21 cellular contexts compared by ENCODE assay signal in genomic region chr17:38329808-38330730, GRCh38. TPM values are rescaled to one million over a fixed set of nuclear protein-coding genes. Genes with fewer than 3 reads are reported as not detected.
"Had no signal": no experiment of that assay in that cellular context is flagged by ENCODE, and none has a peak within 500 bp of the region (broad histone marks: within the 10 kb centered on the region; RNA-seq: fewer than 3 reads in every experiment).

No MANE protein-coding gene starts in this region.

- H3K27ac ChIP-seq: colonic mucosa, parathyroid adenoma, sigmoid colon, thoracic aorta had no signal

- H3K79me2 ChIP-seq: parathyroid adenoma had no signal

- H3K36me3 Mint-ChIP-seq: activated naive CD4-positive, alpha-beta T cell treated with anti-CD3 and anti-CD28 coated beads, Interleukin-2, amount 10 ng/mL, durations not matched to agents 7 days and 5 days; brain had no signal

- H3K9me3 Mint-ChIP-seq: activated B cell treated with CpG ODN at 0.5 μM for 24 hours; activated CD8-positive, alpha-beta T cell treated with anti-CD3 and anti-CD28 coated beads for 36 hours; activated naive CD4-positive, alpha-beta T cell treated with anti-CD3 and anti-CD28 coated beads, Interleukin-2, amount 10 ng/mL, durations not matched to agents 7 days and 5 days; activated naive CD8-positive, alpha-beta T cell treated with anti-CD3 and anti-CD28 coated beads, Interleukin-2, amount 50 U/mL, for 24 hours; activated T-helper 17 cell treated with anti-CD3 and anti-CD28 coated beads, Interleukin-2, amount 50 U/mL, for 72 hours; brain; stimulated activated naive B cell treated with anti-CD40 and anti-IgM and Interleukin-4, amounts not matched to agents 10 μg/mL and 1 μg/mL and 100 μg/mL, for 72 hours had no signal

- H3K9me3 ChIP-seq: colonic mucosa, sigmoid colon, thoracic aorta had no signal

- H3K27ac Mint-ChIP-seq: activated B cell treated with CpG ODN at 0.5 μM for 24 hours; activated CD8-positive, alpha-beta T cell treated with anti-CD3 and anti-CD28 coated beads for 36 hours; activated naive CD4-positive, alpha-beta T cell treated with anti-CD3 and anti-CD28 coated beads, Interleukin-2, amount 10 ng/mL, durations not matched to agents 7 days and 5 days; activated naive CD8-positive, alpha-beta T cell treated with anti-CD3 and anti-CD28 coated beads, Interleukin-2, amount 50 U/mL, for 24 hours; activated T-helper 17 cell treated with anti-CD3 and anti-CD28 coated beads, Interleukin-2, amount 50 U/mL, for 72 hours; stimulated activated naive B cell treated with anti-CD40 and anti-IgM and Interleukin-4, amounts not matched to agents 10 μg/mL and 1 μg/mL and 100 μg/mL, for 72 hours had no signal

- H3K4me3 Mint-ChIP-seq: activated B cell treated with CpG ODN at 0.5 μM for 24 hours; activated CD8-positive, alpha-beta T cell treated with anti-CD3 and anti-CD28 coated beads for 36 hours; activated naive CD4-positive, alpha-beta T cell treated with anti-CD3 and anti-CD28 coated beads, Interleukin-2, amount 10 ng/mL, durations not matched to agents 7 days and 5 days; activated naive CD8-positive, alpha-beta T cell treated with anti-CD3 and anti-CD28 coated beads, Interleukin-2, amount 50 U/mL, for 24 hours; activated T-helper 17 cell treated with anti-CD3 and anti-CD28 coated beads, Interleukin-2, amount 50 U/mL, for 72 hours; brain; stimulated activated naive B cell treated with anti-CD40 and anti-IgM and Interleukin-4, amounts not matched to agents 10 μg/mL and 1 μg/mL and 100 μg/mL, for 72 hours had no signal

- H3K27me3 ChIP-seq: colonic mucosa had no signal

- H3K27me3 Mint-ChIP-seq: activated CD8-positive, alpha-beta T cell treated with anti-CD3 and anti-CD28 coated beads for 36 hours had no signal

- H3K4me1 Mint-ChIP-seq: activated T-helper 17 cell treated with anti-CD3 and anti-CD28 coated beads, Interleukin-2, amount 50 U/mL, for 72 hours had no signal

- H2AFZ ChIP-seq: parathyroid adenoma had no signal

- H3K36me3 ChIP-seq: colonic mucosa, sigmoid colon, thoracic aorta had no signal

- ATAC-seq: activated CD8-positive, alpha-beta T cell treated with anti-CD3 and anti-CD28 coated beads for 36 hours; activated naive CD8-positive, alpha-beta T cell treated with anti-CD3 and anti-CD28 coated beads, Interleukin-2, amount 50 U/mL, for 24 hours; activated T-helper 17 cell treated with anti-CD3 and anti-CD28 coated beads, Interleukin-2, amount 50 U/mL, for 72 hours; left ventricle myocardium superior; stimulated activated naive B cell treated with anti-CD40 and anti-IgM and Interleukin-4, amounts not matched to agents 10 μg/mL and 1 μg/mL and 100 μg/mL, for 72 hours had no signal

- H3K4me1 ChIP-seq: colonic mucosa, sigmoid colon had no signal

- H3K4me3 ChIP-seq: colonic mucosa, sigmoid colon, thoracic aorta had no signal

- DNase-seq: activated B cell treated with CpG ODN at 0.5 μM for 24 hours; activated CD4-positive, alpha-beta T cell treated with anti-CD3 and anti-CD28 coated beads for 48 hours; activated CD8-positive, alpha-beta T cell treated with anti-CD3 and anti-CD28 coated beads for 36 hours; activated naive CD4-positive, alpha-beta T cell treated with anti-CD3 and anti-CD28 coated beads, Interleukin-2, amount 10 ng/mL, durations not matched to agents 7 days and 5 days; activated naive CD8-positive, alpha-beta T cell treated with anti-CD3 and anti-CD28 coated beads, Interleukin-2, amount 50 U/mL, for 24 hours; activated T-cell treated with anti-CD3 and anti-CD28 coated beads, Interleukin-2, amount 50 U/mL, for 1 hour; anterior cingulate cortex; caudate nucleus; colonic mucosa; erythroblast; foreskin melanocyte; kidney glomerular epithelial cell; left ventricle myocardium superior; sigmoid colon; stimulated activated CD4-positive, alpha-beta T cell treated with anti-CD3 and anti-CD28 coated beads, Interleukin-4, amount 100 ng/mL, for 4 hours; stimulated activated naive B cell treated with anti-CD40 and anti-IgM and Interleukin-4, amounts not matched to agents 10 μg/mL and 1 μg/mL and 100 μg/mL, for 72 hours had no signal

RNA-seq across cellular contexts. Expression of gene GPR179, which starts 13.7 kb away (rescaled TPM):
- total RNA-seq: left ventricle myocardium superior; T-helper 2 cell treated with Interferon-gamma antibody and Interleukin-4, amounts not matched to agents 100 ng/mL and 5 ng/mL, for 36 hours had no signal
